Comparison of ENCODE assay signal across 8 cellular contexts in the genomic region with DNA sequence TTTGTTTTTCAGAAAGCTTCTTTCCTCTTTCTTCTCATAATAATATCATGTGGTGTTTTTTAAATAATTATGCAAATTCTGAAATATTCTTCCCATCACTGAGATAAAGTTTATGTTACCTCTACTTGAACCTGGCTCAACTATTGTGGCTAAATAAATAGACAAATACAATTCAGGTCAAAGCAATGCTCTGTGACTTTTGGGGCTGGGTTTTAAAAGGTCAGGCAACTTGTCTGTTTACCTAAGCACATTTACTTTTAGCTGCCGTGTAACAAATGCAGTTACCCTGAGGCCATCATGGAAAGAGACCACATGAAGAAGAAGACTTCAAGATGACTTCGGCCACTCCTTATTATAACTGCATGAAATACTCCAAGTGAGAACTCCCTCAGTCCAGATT. TPM values are rescaled to one million over a fixed set of nuclear protein-coding genes. Genes with fewer than 3 reads are reported as not detected.
"Had no signal": no experiment of that assay in that cellular context is flagged by ENCODE, and none has a peak within 500 bp of the region (broad histone marks: within the 10 kb centered on the region; RNA-seq: fewer than 3 reads in every experiment).

No MANE protein-coding gene starts in this region.

- H3K4me2 ChIP-seq: KMS-11 had no signal

- H3K9ac ChIP-seq: KMS-11 had no signal

- FAIRE-seq: HTR-8/SVneo, K562 had no signal

- DNase-seq: IMR-90, KBM-7, KG1 had no signal

- ATAC-seq: K562 had no signal

- H3K27ac ChIP-seq: HL-60, KMS-11 had no signal

- H3K4me3 ChIP-seq: K562 had no signal

RNA-seq across cellular contexts. Expression of gene MEI4, which starts 33.7 kb away (rescaled TPM):
- total RNA-seq: HT-29, IMR-90, K562 had no signal
- polyA plus RNA-seq: IMR-90, K562 had no signal
